ENCODE assay signal across 8 cellular contexts in genomic region chr2:37623971-37624897, GRCh38. TPM values are rescaled to one million over a fixed set of nuclear protein-coding genes. Genes with fewer than 3 reads are reported as not detected.
DNase-seq lines count a peak whose midpoint lies in the region; ATAC-seq, FAIRE-seq and TF ChIP-seq lines count a peak whose summit lies in the region.

No MANE protein-coding gene starts in this region.

- ATAC-seq in HG03135 (IDR thresholded peaks at IDR 0.05; ENCODE audit: unreplicated experiment), result peak; percentile 76
- ATAC-seq in stimulated activated naive B cell treated with anti-CD40 and anti-IgM and Interleukin-4, amounts not matched to agents 10 μg/mL and 1 μg/mL and 100 μg/mL, for 72 hours (replicated peaks), result peak; percentile 84 to 88

- intact Hi-C loops in kidney (cut with DNase I), result no loop called here

- no peaks in the 10 kb centered on the region for H3K27me3 Mint-ChIP-seq in activated naive CD4-positive, alpha-beta T cell treated with anti-CD3 and anti-CD28 coated beads, Interleukin-2, amount 10 ng/mL, durations not matched to agents 7 days and 5 days
- peaks cover 0 to 10% of the 10 kb centered on the region in 2 donors for H3K27me3 Mint-ChIP-seq in stimulated activated naive B cell treated with anti-CD40 and anti-IgM and Interleukin-4, amounts not matched to agents 10 μg/mL and 1 μg/mL and 100 μg/mL, for 72 hours

- peak; percentile 75 for DNase-seq in DMS53 treated with DMSO at 0.1 percent for 48 hours (lab: John Stamatoyannopoulos, UW; ENCODE audit: unreplicated experiment)
- peak; percentile 43 for DNase-seq in GM19239 (ENCODE audit: insufficient read length, low spot score)
- DNase-seq in activated naive CD4-positive, alpha-beta T cell treated with anti-CD3 and anti-CD28 coated beads, Interleukin-2, amount 10 ng/mL, durations not matched to agents 7 days and 5 days, result no peak
- DNase-seq in stimulated activated naive B cell treated with anti-CD40 and anti-IgM and Interleukin-4, amounts not matched to agents 10 μg/mL and 1 μg/mL and 100 μg/mL, for 72 hours, result no peak
- no peak for DNase-seq in DMS114 treated with DMSO at 0.1 percent for 48 hours (lab: John Stamatoyannopoulos, UW; ENCODE audit: unreplicated experiment)
- no peak for DNase-seq in NCI-H524 (lab: John Stamatoyannopoulos, UW)
- DNase-seq in kidney, result no peak

- FAIRE-seq in GM19239 (lab: Jason Lieb, UNC), result peak; percentile 92
- no peak for FAIRE-seq in kidney (lab: Jason Lieb, UNC)

- H3K27ac Mint-ChIP-seq in activated naive CD4-positive, alpha-beta T cell treated with anti-CD3 and anti-CD28 coated beads, Interleukin-2, amount 10 ng/mL, durations not matched to agents 7 days and 5 days, result peak overlapping the region; percentile 24
- H3K27ac Mint-ChIP-seq in stimulated activated naive B cell treated with anti-CD40 and anti-IgM and Interleukin-4, amounts not matched to agents 10 μg/mL and 1 μg/mL and 100 μg/mL, for 72 hours, result peak overlapping the region; percentile 90

- no peaks in the 10 kb centered on the region for H3K9me3 Mint-ChIP-seq in activated naive CD4-positive, alpha-beta T cell treated with anti-CD3 and anti-CD28 coated beads, Interleukin-2, amount 10 ng/mL, durations not matched to agents 7 days and 5 days
- H3K9me3 Mint-ChIP-seq in stimulated activated naive B cell treated with anti-CD40 and anti-IgM and Interleukin-4, amounts not matched to agents 10 μg/mL and 1 μg/mL and 100 μg/mL, for 72 hours, result peaks cover 1 to 5% of the 10 kb centered on the region in 2 donors

- no peak overlapping the region for H3K27ac ChIP-seq in kidney (ENCODE audit: low read depth in 2 of 2, low read length in 2 of 2)

- CTCF ChIA-PET in activated naive CD4-positive, alpha-beta T cell treated with anti-CD3 and anti-CD28 coated beads, Interleukin-2, amount 10 ng/mL, durations not matched to agents 7 days and 5 days (lab: Charles Lee), result interaction anchor here (1.0 kb wide), 2 partner anchors 23 to 24 kb away, joined by 3 read pairs; no protein-coding TSS in a partner anchor

- no peaks in the 10 kb centered on the region for H3K4me1 ChIP-seq in kidney (ENCODE audit: control insufficient read depth in 1 of 2, insufficient read depth in 1 of 2, low read depth in 1 of 2, low read length in 2 of 2)

- no peak for TF ChIP-seq CTCF in kidney (IDR thresholded peaks at IDR 0.05; ENCODE audit: borderline replicate concordance, extremely low read depth, insufficient read depth)

- H3K9ac ChIP-seq in kidney (ENCODE audit: low read length in 2 of 2), result no peak overlapping the region

- H3K9me3 ChIP-seq in kidney (ENCODE audit: control insufficient read depth in 1 of 2, low read length in 2 of 2), result no peaks in the 10 kb centered on the region

- no peak overlapping the region for H3K4me3 Mint-ChIP-seq in activated naive CD4-positive, alpha-beta T cell treated with anti-CD3 and anti-CD28 coated beads, Interleukin-2, amount 10 ng/mL, durations not matched to agents 7 days and 5 days
- H3K4me3 Mint-ChIP-seq in stimulated activated naive B cell treated with anti-CD40 and anti-IgM and Interleukin-4, amounts not matched to agents 10 μg/mL and 1 μg/mL and 100 μg/mL, for 72 hours, result peak overlapping the region in 1 of 2 donors; percentile 30

- no peaks in the 10 kb centered on the region for H3K36me3 ChIP-seq in kidney (ENCODE audit: control insufficient read depth in 1 of 2, insufficient read depth in 2 of 2, low read length in 2 of 2)

- no peaks in the 10 kb centered on the region for H3K36me3 Mint-ChIP-seq in activated naive CD4-positive, alpha-beta T cell treated with anti-CD3 and anti-CD28 coated beads, Interleukin-2, amount 10 ng/mL, durations not matched to agents 7 days and 5 days
- no peaks in the 10 kb centered on the region for H3K36me3 Mint-ChIP-seq in stimulated activated naive B cell treated with anti-CD40 and anti-IgM and Interleukin-4, amounts not matched to agents 10 μg/mL and 1 μg/mL and 100 μg/mL, for 72 hours

- no peak overlapping the region for H3K4me3 ChIP-seq in kidney (ENCODE audit: low read length in 2 of 2)

- peaks cover 38% of the 10 kb centered on the region for H3K4me1 Mint-ChIP-seq in activated naive CD4-positive, alpha-beta T cell treated with anti-CD3 and anti-CD28 coated beads, Interleukin-2, amount 10 ng/mL, durations not matched to agents 7 days and 5 days
- H3K4me1 Mint-ChIP-seq in stimulated activated naive B cell treated with anti-CD40 and anti-IgM and Interleukin-4, amounts not matched to agents 10 μg/mL and 1 μg/mL and 100 μg/mL, for 72 hours, result peaks cover 49 to 58% of the 10 kb centered on the region in 2 donors

RNA-seq across cellular contexts. Expression of gene CDC42EP3, which starts 47.2 kb away (rescaled TPM):
- total RNA-seq in kidney, result 34.1 TPM
- 21.3 TPM for polyA plus RNA-seq in kidney (ENCODE audit: insufficient read depth, low read depth, low replicate concordance)

Comparison
In these comparisons a context has a peak if more than half of its experiments do, and no peak if none do; other contexts are left out.
1. DNase-seq: peak in DMS53 treated with DMSO at 0.1 percent for 48 hours (single experiment) and GM19239 (single experiment); none in activated naive CD4-positive, alpha-beta T cell treated with anti-CD3 and anti-CD28 coated beads, Interleukin-2, amount 10 ng/mL, durations not matched to agents 7 days and 5 days (single experiment), stimulated activated naive B cell treated with anti-CD40 and anti-IgM and Interleukin-4, amounts not matched to agents 10 μg/mL and 1 μg/mL and 100 μg/mL, for 72 hours (single experiment), DMS114 treated with DMSO at 0.1 percent for 48 hours (single experiment), NCI-H524 (0 of 2) and kidney (single experiment).